ENCODE assay signal across 8 cellular contexts in genomic region chr4:163166041-163166579, GRCh38. TPM values are rescaled to one million over a fixed set of nuclear protein-coding genes. Genes with fewer than 3 reads are reported as not detected.
A peak's percentile ranks its signal among the peaks of the same experiment; 100 is the strongest.
DNase-seq lines count a peak whose midpoint lies in the region; ATAC-seq and TF ChIP-seq lines count a peak whose summit lies in the region.

No MANE protein-coding gene starts in this region.

- peaks cover 43% of the 10 kb centered on the region for H4K20me1 ChIP-seq in BLaER1

- peak overlapping the region; percentile 83 for H3K4me2 ChIP-seq in BLaER1

- H3K27me3 ChIP-seq in BLaER1 = no peaks in the 10 kb centered on the region
- no peaks in the 10 kb centered on the region for H3K27me3 ChIP-seq in heart left ventricle

- H3K4me1 ChIP-seq in BLaER1 (peaks cover 22% of the 10 kb centered on the region), heart left ventricle (peaks cover 0 to 33% (median 19%) of the 10 kb centered on the region in 12 donors), urinary bladder (ENCODE audit: insufficient read depth) (no peaks in the 10 kb centered on the region)

- H3K36me3 ChIP-seq in BLaER1 (peaks cover 30% of the 10 kb centered on the region), heart left ventricle (peaks cover 0 to 30% (median 20%) of the 10 kb centered on the region in 9 donors), urinary bladder (ENCODE audit: insufficient read depth) (no peaks in the 10 kb centered on the region)

- no peaks in the 10 kb centered on the region for H3K9me3 Mint-ChIP-seq in activated naive CD4-positive, alpha-beta T cell treated with anti-CD3 and anti-CD28 coated beads, Interleukin-2, amount 50 U/mL, for 72 hours

- DNase-seq in GM19238 (ENCODE audit: insufficient read length, low spot score) (peak; percentile 34), SK-N-DZ (ENCODE audit: low spot score) (peak; percentile 27), heart left ventricle (peak; percentile 28 to 73 (median 45)), posterior vena cava (ENCODE audit: low spot score) (peak; percentile 86)
- DNase-seq in activated naive CD4-positive, alpha-beta T cell treated with anti-CD3 and anti-CD28 coated beads, Interleukin-2, amount 50 U/mL, for 72 hours (ENCODE audit: low spot score in 2 of 2) = peak; percentile 51 to 71

- peaks cover 30 to 33% of the 10 kb centered on the region in 2 donors for H3K36me3 Mint-ChIP-seq in activated naive CD4-positive, alpha-beta T cell treated with anti-CD3 and anti-CD28 coated beads, Interleukin-2, amount 50 U/mL, for 72 hours

- no peak for TF ChIP-seq POLR2A in heart left ventricle (IDR thresholded peaks at IDR 0.05)

- ATAC-seq in HG03378 (IDR thresholded peaks at IDR 0.05; ENCODE audit: unreplicated experiment) (peak; percentile 44), heart left ventricle (peak in 3 of 4 donors; percentile 67 to 80 (median 75))
- ATAC-seq in activated naive CD4-positive, alpha-beta T cell treated with anti-CD3 and anti-CD28 coated beads, Interleukin-2, amount 50 U/mL, for 72 hours = peak; percentile 70 to 76

- peak overlapping the region; percentile 93 for H3K9ac ChIP-seq in BLaER1

- no peak for TF ChIP-seq CTCF in heart left ventricle (IDR thresholded peaks at IDR 0.05)

- intact Hi-C loops in heart left ventricle (cut with DNase I) = loop anchor here in 3 of 10 donors (2.0 to 5.0 kb wide), 3 partner anchors 166 to 383 kb away; partner anchors contain the start of genes TMA16 (in 2 of the 3) and NPY1R (in 1 of the 3)
- intact Hi-C loops in posterior vena cava (cut with DNase I) = no loop called here

- H3K9me3 ChIP-seq in BLaER1 (no peaks in the 10 kb centered on the region), heart left ventricle (no peaks in the 10 kb centered on the region)

- H3K4me3 ChIP-seq in BLaER1 (peak overlapping the region; percentile 94), heart left ventricle (peak overlapping the region; percentile 71 to 94 (median 89)), urinary bladder (ENCODE audit: low read depth, low read length) (peak overlapping the region; percentile 85)

- H3K27ac ChIP-seq in BLaER1 (peak overlapping the region; percentile 92), heart left ventricle (peak overlapping the region; percentile 59 to 94 (median 86)), urinary bladder (ENCODE audit: low read depth) (peak overlapping the region; percentile 80)

- 0 to 1% (median 0%) methylated on average over 24 to 41 of the region's 41 CpGs for WGBS in heart left ventricle, 4 donors
- under 1% methylated on average over 41 of the region's 41 CpGs for WGBS in urinary bladder

- H3K27ac Mint-ChIP-seq in activated naive CD4-positive, alpha-beta T cell treated with anti-CD3 and anti-CD28 coated beads, Interleukin-2, amount 50 U/mL, for 72 hours = peak overlapping the region; percentile 98 to 100

RNA-seq across cellular contexts. Expression of gene NAF1, which starts 0.6 kb away (rescaled TPM):
- polyA plus RNA-seq in SK-N-DZ (2014; cell fraction: cytosol; rRNA removed) = 7.9 and 10.8 TPM in 2 replicates
- 5.9 and 9.5 TPM in 2 replicates for polyA plus RNA-seq in SK-N-DZ (2014; cell fraction: nucleus; rRNA removed)
- 10 to 100 TPM; 16.1 to 21.8 TPM for total RNA-seq in activated naive CD4-positive, alpha-beta T cell treated with anti-CD3 and anti-CD28 coated beads, Interleukin-2, amount 50 U/mL, for 72 hours
- 10 to 100 TPM in 8 of 9 donors, 1 to 10 TPM in 1; 9.9 to 14.0 (median 12.8) TPM for total RNA-seq in heart left ventricle
- polyA plus RNA-seq in heart left ventricle = 1 to 10 TPM; 1.6 to 7.4 TPM
- total RNA-seq in posterior vena cava = 10 to 100 TPM; 23.6 to 28.2 TPM
- 26.7 TPM for total RNA-seq in urinary bladder
- polyA plus RNA-seq in urinary bladder = 10.4 TPM

Comparison
In these comparisons a context has a peak if more than half of its experiments do, and no peak if none do; other contexts are left out.
1. Peak in every context shown above with its lines: DNase-seq, ATAC-seq, H3K4me3 ChIP-seq and H3K27ac ChIP-seq.
2. DNase-seq: peak in every context shown above with its lines; median percentile 86 in posterior vena cava; 61 in activated naive CD4-positive, alpha-beta T cell treated with anti-CD3 and anti-CD28 coated beads, Interleukin-2, amount 50 U/mL, for 72 hours; 45 in heart left ventricle; 34 in GM19238; 27 in SK-N-DZ.